Comparison of ENCODE assay signal across 8 cellular contexts in the genomic region with DNA sequence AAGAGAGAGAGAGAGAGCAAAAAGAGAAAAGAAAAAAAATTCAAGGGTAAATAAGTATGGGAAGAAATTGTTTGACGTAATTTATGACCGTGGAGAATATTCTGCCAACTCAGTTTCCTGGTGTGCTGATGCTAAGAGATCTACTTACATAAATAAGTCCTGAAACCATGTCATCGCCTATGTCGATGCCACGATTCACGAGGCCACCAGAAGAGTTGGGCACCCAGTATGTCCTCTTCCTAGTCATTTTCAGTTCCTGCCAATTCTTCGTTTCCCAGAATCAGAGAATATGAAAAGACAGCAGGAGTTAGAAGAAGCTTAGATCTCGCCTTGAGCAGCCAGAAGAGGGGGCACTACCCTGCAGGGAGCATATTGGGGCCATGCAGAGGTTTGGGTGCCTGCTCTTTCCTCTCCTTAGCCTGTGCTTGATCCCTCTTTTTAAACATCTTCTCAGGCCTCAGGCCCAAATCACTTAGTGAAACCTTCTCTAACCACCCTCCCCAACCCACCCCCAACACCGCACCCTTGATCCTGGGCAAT. TPM values are rescaled to one million over a fixed set of nuclear protein-coding genes. Genes with fewer than 3 reads are reported as not detected.
DNase-seq lines count a peak whose midpoint lies in the region; ATAC-seq and TF ChIP-seq lines count a peak whose summit lies in the region.

No MANE protein-coding gene starts in this region.

- no peaks in the 10 kb centered on the region for H3K4me1 Mint-ChIP-seq in MCF 10A (ENCODE audit: insufficient read depth, unreplicated experiment)
- H3K4me1 Mint-ChIP-seq in chondrocyte (ENCODE audit: low read depth): peaks cover 6% of the 10 kb centered on the region
- no peaks in the 10 kb centered on the region for H3K4me1 Mint-ChIP-seq in nephron

- H3K27me3 ChIP-seq in breast epithelium: no peaks in the 10 kb centered on the region
- no peaks in the 10 kb centered on the region for H3K27me3 ChIP-seq in SJCRH30
- H3K27me3 ChIP-seq in vagina: no peaks in the 10 kb centered on the region

- H3K4me3 ChIP-seq in breast epithelium (no peak overlapping the region), SJCRH30 (no peak overlapping the region), vagina (no peak overlapping the region)

- H3K36me3 Mint-ChIP-seq in MCF 10A (ENCODE audit: insufficient read depth, unreplicated experiment): no peaks in the 10 kb centered on the region
- H3K36me3 Mint-ChIP-seq in chondrocyte (ENCODE audit: low read depth): peaks cover 4% of the 10 kb centered on the region
- H3K36me3 Mint-ChIP-seq in nephron (ENCODE audit: low read depth): no peaks in the 10 kb centered on the region

- POLR2A ChIA-PET in MCF 10A (lab: Yijun Ruan, JAX): interaction anchor here (1.2 kb wide), 1 partner anchor 19 kb away, joined by 4 read pairs; no protein-coding TSS in a partner anchor

- peak; percentile 45 for DNase-seq in MCF 10A (ENCODE audit: unreplicated experiment)
- no peak for DNase-seq in breast epithelium (ENCODE audit: low spot score in 2 of 2)
- DNase-seq in SJCRH30: peak; percentile 33 to 56
- no peak for DNase-seq in chondrocyte (ENCODE audit: low spot score)
- DNase-seq in activated effector memory CD4-positive, alpha-beta T cell treated with anti-CD3 and anti-CD28 coated beads, Interleukin-2, amount 50 U/mL, for 16 hours: no peak
- DNase-seq in vagina (ENCODE audit: extremely low spot score in 2 of 2): no peak

- H3K36me3 ChIP-seq in breast epithelium (no peaks in the 10 kb centered on the region), SJCRH30 (no peaks in the 10 kb centered on the region), vagina (no peaks in the 10 kb centered on the region)

- H3K9me3 ChIP-seq in breast epithelium (no peaks in the 10 kb centered on the region), SJCRH30 (replicated peaks) (no peaks in the 10 kb centered on the region), vagina (no peaks in the 10 kb centered on the region)

- TF ChIP-seq CTCF in MCF 10A (IDR thresholded peaks at IDR 0.05; ENCODE audit: unreplicated experiment) (peak; percentile 12), breast epithelium (IDR thresholded peaks at IDR 0.05) (no peak), chondrocyte (IDR thresholded peaks at IDR 0.05) (peak; percentile 79), nephron (IDR thresholded peaks at IDR 0.05; ENCODE audit: unreplicated experiment in 3 of 3) (peak; percentile 12 to 37 (median 32)), vagina (IDR thresholded peaks at IDR 0.05) (no peak)

- H3K27ac Mint-ChIP-seq in MCF 10A (ENCODE audit: low read depth, unreplicated experiment): no peak overlapping the region
- H3K27ac Mint-ChIP-seq in chondrocyte (ENCODE audit: unreplicated experiment): no peak overlapping the region
- no peak overlapping the region for H3K27ac Mint-ChIP-seq in nephron

- no peak overlapping the region for H3K27ac ChIP-seq in breast epithelium
- H3K27ac ChIP-seq in SJCRH30: no peak overlapping the region
- H3K27ac ChIP-seq in vagina: no peak overlapping the region

- peak; percentile 66 for ATAC-seq in HG02973 (IDR thresholded peaks at IDR 0.05; ENCODE audit: unreplicated experiment)

- intact Hi-C loops in MCF 10A (cut with micrococcal nuclease) (no loop called here), breast epithelium (cut with DNase I; ENCODE audit: low total_unique reads) (no loop called here), vagina (cut with DNase I) (no loop called here)

- TF ChIP-seq POLR2A in breast epithelium (IDR thresholded peaks at IDR 0.05) (no peak), vagina (IDR thresholded peaks at IDR 0.05) (no peak)

- BruUV-seq in MCF 10A (replicated peaks; lab: Mats Ljungman, UMichigan): no TSS peak

- no peaks in the 10 kb centered on the region for H3K27me3 Mint-ChIP-seq in MCF 10A (ENCODE audit: insufficient read depth, unreplicated experiment)
- H3K27me3 Mint-ChIP-seq in chondrocyte (ENCODE audit: low read depth): peaks cover 9% of the 10 kb centered on the region
- H3K27me3 Mint-ChIP-seq in nephron (ENCODE audit: low read depth): no peaks in the 10 kb centered on the region

- H3K4me3 Mint-ChIP-seq in MCF 10A (ENCODE audit: unreplicated experiment) (no peak overlapping the region), chondrocyte (ENCODE audit: unreplicated experiment) (no peak overlapping the region), nephron (no peak overlapping the region)

- no peaks in the 10 kb centered on the region for H3K9me3 Mint-ChIP-seq in MCF 10A (ENCODE audit: unreplicated experiment)
- H3K9me3 Mint-ChIP-seq in chondrocyte (ENCODE audit: low read depth): no peaks in the 10 kb centered on the region
- no peaks in the 10 kb centered on the region for H3K9me3 Mint-ChIP-seq in nephron

- no peaks in the 10 kb centered on the region for H3K4me1 ChIP-seq in breast epithelium
- no peaks in the 10 kb centered on the region for H3K4me1 ChIP-seq in SJCRH30
- H3K4me1 ChIP-seq in vagina: no peaks in the 10 kb centered on the region

- CTCF ChIA-PET in MCF 10A (lab: Yijun Ruan, JAX): interaction anchor here (0.5 to 0.6 kb wide), 2 partner anchors 25 to 295 kb away, joined by 3 read pairs; no protein-coding TSS in a partner anchor

RNA-seq across cellular contexts. Expression of gene LONP2, which starts 12.4 kb away (rescaled TPM):
- total RNA-seq in MCF 10A (2022): 55.6 and 58.8 TPM in 2 replicates
- 100 to 1,000 TPM in 1 of 3 donors, 10 to 100 TPM in 2; 66.6 to 106 (median 98.9) TPM for total RNA-seq in breast epithelium
- 36.1 and 39.8 TPM in 2 replicates for total RNA-seq in SJCRH30 (2014; rRNA removed; shearing (Covaris generic))
- total RNA-seq in chondrocyte: 53.1 to 77.6 TPM (median 53.4 TPM) in 3 replicates
- total RNA-seq in vagina: 40.3 TPM

RNA-seq across cellular contexts. Expression of gene ABCC11, which starts 15.6 kb away (rescaled TPM):
- 0.20 and 0.44 TPM in 2 replicates for total RNA-seq in MCF 10A (2022)
- 10 to 100 TPM in 1 of 3 donors, 1 to 10 TPM in 1, under 1 TPM in 1; 0.32 to 31.8 (median 5.4) TPM for total RNA-seq in breast epithelium
- total RNA-seq in SJCRH30 (2014; rRNA removed; shearing (Covaris generic)): 0.12 TPM in 1 of 2 replicates, not detected in the other
- 0.32 to 0.44 TPM in 2 of 3 replicates, not detected in the other for total RNA-seq in chondrocyte
- total RNA-seq in vagina: not detected

Comparison
In these comparisons a context has a peak if more than half of its experiments do, and no peak if none do; other contexts are left out.
1. DNase-seq: peak in MCF 10A (single experiment) and SJCRH30 (2 of 2); none in breast epithelium (0 of 2), chondrocyte (single experiment), activated effector memory CD4-positive, alpha-beta T cell treated with anti-CD3 and anti-CD28 coated beads, Interleukin-2, amount 50 U/mL, for 16 hours (single experiment) and vagina (0 of 2).
2. CTCF ChIP-seq: peak in MCF 10A (single experiment), chondrocyte (single experiment) and nephron (3 of 3); none in breast epithelium (0 of 3) and vagina (0 of 3).